Comparison of ENCODE assay signal across 31 cellular contexts in genomic region chr15:35858707-35859106, GRCh38.
DNase-seq lines count a peak whose midpoint lies in the region; ATAC-seq and TF ChIP-seq lines count a peak whose summit lies in the region.
"Had no signal": no experiment of that assay in that cellular context is flagged by ENCODE, and none has a peak within 500 bp of the region (broad histone marks: within the 10 kb centered on the region; RNA-seq: fewer than 3 reads in every experiment).

No MANE protein-coding gene starts in this region.

- H3K27me3 ChIP-seq in SK-N-SH (ENCODE audit: insufficient read depth): no peaks in the 10 kb centered on the region
- H3K27me3 ChIP-seq in A673 (replicated peaks; ENCODE audit: insufficient read depth, low read depth, low read length, poor library complexity): no peaks in the 10 kb centered on the region
- H3K27me3 ChIP-seq in aorta (ENCODE audit: control insufficient read depth in 1 of 2, insufficient read depth in 2 of 2, low read length in 1 of 2): no peaks in the 10 kb centered on the region
- no peaks in the 10 kb centered on the region for H3K27me3 ChIP-seq in upper lobe of right lung
- H3K27me3 ChIP-seq: cardiac muscle cell, heart right ventricle, transverse colon had no signal

- H2AFZ ChIP-seq in SK-N-SH (ENCODE audit: low read depth): peak overlapping the region; percentile 19; the same call in 1 of the 2 replicates

- BruUV-seq in A673 (replicated peaks; lab: Mats Ljungman, UMichigan): no TSS peak

- H3K4me1 ChIP-seq in SK-N-SH (ENCODE audit: control insufficient read depth in 1 of 2, insufficient read depth in 2 of 2, low read depth in 1 of 2, low read length in 1 of 2): peaks cover 0 to 6% of the 10 kb centered on the region in 2 experiments; a peak in 2 of 4 replicates
- peaks cover 12% of the 10 kb centered on the region for H3K4me1 ChIP-seq in A673 (ENCODE audit: insufficient read depth, low read length, poor library complexity, severe bottlenecking)
- H3K4me1 ChIP-seq in aorta (ENCODE audit: control insufficient read depth in 1 of 2, insufficient read depth in 2 of 2, low read length in 2 of 2): no peaks in the 10 kb centered on the region
- H3K4me1 ChIP-seq in upper lobe of right lung: no peaks in the 10 kb centered on the region
- H3K4me1 ChIP-seq: heart right ventricle, transverse colon had no signal

- no peaks in the 10 kb centered on the region for H3K9me2 ChIP-seq in SK-N-SH

- TF ChIP-seq CTCF in SK-N-SH (IDR thresholded peaks at IDR 0.05): no peak
- no peak for TF ChIP-seq CTCF in cardiac fibroblast (IDR thresholded peaks at IDR 0.05; ENCODE audit: low read depth, low read length)
- TF ChIP-seq CTCF in A673 (conservative IDR thresholded peaks at IDR 0.05; ENCODE audit: low read depth, low read length): no peak
- TF ChIP-seq CTCF in upper lobe of right lung (IDR thresholded peaks at IDR 0.05): no peak

- intact Hi-C loops in A673 (cut with micrococcal nuclease; ENCODE audit: unreplicated experiment): no loop called here
- intact Hi-C loops in aorta (cut with DNase I): no loop called here
- intact Hi-C loops in upper lobe of right lung (cut with DNase I): no loop called here

- no peak overlapping the region for H3K9ac ChIP-seq in SK-N-SH
- H3K9ac ChIP-seq: KMS-11 had no signal

- no peaks in the 10 kb centered on the region for H4K20me1 ChIP-seq in SK-N-SH (ENCODE audit: insufficient read depth)

- no peak overlapping the region for H3K4me2 ChIP-seq in SK-N-SH
- H3K4me2 ChIP-seq: KMS-11 had no signal

- no peak for TF ChIP-seq RAD21 in SK-N-SH (IDR thresholded peaks at IDR 0.05; ENCODE audit: low read length)

- ATAC-seq in SK-N-SH treated with all-trans-retinoic acid at 6 μM for 48 hours (no peak), aorta (ENCODE audit: low FRiP score) (no peak), upper lobe of right lung (no peak)
- ATAC-seq: activated CD4-positive, alpha-beta T cell treated with anti-CD3 and anti-CD28 coated beads for 36 hours; activated CD8-positive, alpha-beta T cell treated with anti-CD3 and anti-CD28 coated beads, Interleukin-2, amount 10 ng/mL, durations not matched to agents 7 days and 5 days; activated T-helper 17 cell treated with anti-CD3 and anti-CD28 coated beads, Interleukin-2, amount 50 U/mL, for 72 hours; esophagus mucosa; heart right ventricle; left colon; stimulated activated memory B cell treated with anti-CD40 and anti-IgM and Interleukin-4, amounts not matched to agents 10 μg/mL and 1 μg/mL and 100 μg/mL, for 72 hours had no signal

- POLR2A ChIA-PET in SK-N-SH (lab: Yijun Ruan, JAX): no interaction called here
- POLR2A ChIA-PET in A673 (lab: Charles Lee; ENCODE audit: low non-redundant PET): no interaction called here

- no peaks in the 10 kb centered on the region for H3F3A ChIP-seq in SK-N-SH (replicated peaks; ENCODE audit: insufficient read depth)

- no peaks in the 10 kb centered on the region for H3K9me3 ChIP-seq in SK-N-SH
- H3K9me3 ChIP-seq in A673 (ENCODE audit: low read depth, low read length, poor library complexity, severe bottlenecking): no peaks in the 10 kb centered on the region
- no peaks in the 10 kb centered on the region for H3K9me3 ChIP-seq in aorta (ENCODE audit: control insufficient read depth, low read length)
- H3K9me3 ChIP-seq in upper lobe of right lung: no peaks in the 10 kb centered on the region
- H3K9me3 ChIP-seq: heart right ventricle, transverse colon had no signal

- H3K27ac ChIP-seq in SK-N-SH (ENCODE audit: low read depth in 2 of 2, low read length in 1 of 2) (peak overlapping the region in 1 of 2 experiments; percentile 10; a peak in 1 of 4 replicates), A673 (ENCODE audit: low read depth, low read length, poor library complexity, severe bottlenecking) (no peak overlapping the region), aorta (ENCODE audit: low read depth in 1 of 2, low read length in 2 of 2) (no peak overlapping the region), upper lobe of right lung (no peak overlapping the region)
- H3K27ac ChIP-seq: 22Rv1, C4-2B, cardiac muscle cell, coronary artery, heart right ventricle, KMS-11, transverse colon had no signal

- DNase-seq in SK-N-SH (no peak), cardiac fibroblast (ENCODE audit: low read depth in 2 of 2) (peak; percentile 13 to 33), kidney glomerular epithelial cell (lab: John Stamatoyannopoulos, UW) (peak; percentile 34), A673 (ENCODE audit: low spot score) (no peak), aorta (no peak), upper lobe of right lung (no peak)
- DNase-seq in activated CD4-positive, alpha-beta T cell treated with anti-CD3 and anti-CD28 coated beads for 48 hours: no peak
- DNase-seq: activated CD4-positive, alpha-beta T cell treated with anti-CD3 and anti-CD28 coated beads for 36 hours; activated CD8-positive, alpha-beta T cell treated with anti-CD3 and anti-CD28 coated beads, Interleukin-2, amount 10 ng/mL, durations not matched to agents 7 days and 5 days; activated naive CD4-positive, alpha-beta T cell treated with anti-CD3 and anti-CD28 coated beads, Interleukin-2, amount 50 U/mL, for 16 hours; COR-L47; foreskin melanocyte; heart right ventricle; left colon; mammary epithelial cell; MM.1S; NCI-H1417; NCI-H2029 treated with DMSO at 0.1 percent for 48 hours; NCI-H526 treated with DMSO at 0.1 percent for 48 hours; SHP77 treated with DMSO at 0.1 percent for 48 hours; SW 1271; transverse colon had no signal

- no peak overlapping the region for H3K4me3 ChIP-seq in SK-N-SH (ENCODE audit: low read depth in 2 of 2, low read length in 1 of 2)
- no peak overlapping the region for H3K4me3 ChIP-seq in cardiac fibroblast (replicated peaks in 1 of 2; ENCODE audit: low read depth in 2 of 2, low read length in 2 of 2)
- no peak overlapping the region for H3K4me3 ChIP-seq in A673 (ENCODE audit: low read depth, low read length, poor library complexity, severe bottlenecking)
- H3K4me3 ChIP-seq in aorta (ENCODE audit: low read length in 2 of 2): no peak overlapping the region
- no peak overlapping the region for H3K4me3 ChIP-seq in upper lobe of right lung
- H3K4me3 ChIP-seq: cardiac muscle cell, coronary artery, heart right ventricle, transverse colon had no signal

- no peaks in the 10 kb centered on the region for H3K36me3 ChIP-seq in SK-N-SH (replicated peaks in 1 of 2; ENCODE audit: control insufficient read depth in 1 of 2, insufficient read depth in 2 of 2, low read length in 1 of 2)
- no peaks in the 10 kb centered on the region for H3K36me3 ChIP-seq in A673 (ENCODE audit: insufficient read depth, low read length, poor library complexity, severe bottlenecking)
- H3K36me3 ChIP-seq in aorta (ENCODE audit: control insufficient read depth in 1 of 2, insufficient read depth in 2 of 2, low read length in 1 of 2): no peaks in the 10 kb centered on the region
- H3K36me3 ChIP-seq in upper lobe of right lung: no peaks in the 10 kb centered on the region
- H3K36me3 ChIP-seq: cardiac muscle cell, heart right ventricle, transverse colon had no signal

- no peaks in the 10 kb centered on the region for H3K79me2 ChIP-seq in SK-N-SH (ENCODE audit: insufficient read depth)

- CTCF ChIA-PET in SK-N-SH (lab: Yijun Ruan, JAX): interaction anchor here (0.6 to 1.6 kb wide), 5 partner anchors 16 to 1567 kb away, joined by 3 to 5 read pairs (median 3); no protein-coding TSS in a partner anchor
- CTCF ChIA-PET in A673 (lab: Charles Lee): no interaction called here

- 83% methylated on average over 3 of the region's 3 CpGs for WGBS in SK-N-SH (ENCODE audit: low lambda C conversion rate)
- WGBS in aorta, 2 donors: 79 to 83% methylated on average over 3 of the region's 3 CpGs

- TF ChIP-seq EP300 in SK-N-SH (IDR thresholded peaks at IDR 0.05; ENCODE audit: borderline replicate concordance in 1 of 2, low read depth in 1 of 2, low read length in 1 of 2): no peak

TF ChIP-seq in SK-N-SH, 30 proteins besides CTCF, POLR2A, EP300 and RAD21:
- TF ChIP-seq, protein P1, sequence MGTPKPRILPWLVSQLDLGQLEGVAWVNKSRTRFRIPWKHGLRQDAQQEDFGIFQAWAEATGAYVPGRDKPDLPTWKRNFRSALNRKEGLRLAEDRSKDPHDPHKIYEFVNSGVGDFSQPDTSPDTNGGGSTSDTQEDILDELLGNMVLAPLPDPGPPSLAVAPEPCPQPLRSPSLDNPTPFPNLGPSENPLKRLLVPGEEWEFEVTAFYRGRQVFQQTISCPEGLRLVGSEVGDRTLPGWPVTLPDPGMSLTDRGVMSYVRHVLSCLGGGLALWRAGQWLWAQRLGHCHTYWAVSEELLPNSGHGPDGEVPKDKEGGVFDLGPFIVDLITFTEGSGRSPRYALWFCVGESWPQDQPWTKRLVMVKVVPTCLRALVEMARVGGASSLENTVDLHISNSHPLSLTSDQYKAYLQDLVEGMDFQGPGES (IDR thresholded peaks at IDR 0.05; ENCODE audit: low read depth, low read length): no peak
- no peak for TF ChIP-seq JUND (IDR thresholded peaks at IDR 0.05)

TF ChIP-seq in SK-N-SH treated with all-trans-retinoic acid at 6 μM for 48 hours, 23 proteins besides CTCF, POLR2A, EP300 and RAD21 (continues in another document):
- TF ChIP-seq ZNF70 (CRISPR knock-in tag; IDR thresholded peaks at IDR 0.05): no peak
- no peak for TF ChIP-seq TSHZ2 (CRISPR knock-in tag; IDR thresholded peaks at IDR 0.05)

Comparison
In these comparisons a context has a peak if more than half of its experiments do, and no peak if none do; other contexts are left out.
1. DNase-seq: peak in cardiac fibroblast (2 of 2) and kidney glomerular epithelial cell (single experiment); none in SK-N-SH (single experiment), A673 (single experiment), aorta (0 of 2), activated CD4-positive, alpha-beta T cell treated with anti-CD3 and anti-CD28 coated beads for 48 hours (single experiment) and upper lobe of right lung (single experiment).